ENCODE assay signal across 8 cellular contexts in genomic region chr1:207050428-207050767, GRCh38. TPM values are rescaled to one million over a fixed set of nuclear protein-coding genes. Genes with fewer than 3 reads are reported as not detected.
DNase-seq lines count a peak whose midpoint lies in the region; ATAC-seq and TF ChIP-seq lines count a peak whose summit lies in the region.

No MANE protein-coding gene starts in this region.

- DNase-seq in RKO (ENCODE audit: low spot score) (peak; percentile 25), EL (no peak), AML-193 (lab: John Stamatoyannopoulos, UW) (no peak)
- peak; percentile 15 for DNase-seq in effector CD4-positive, alpha-beta T cell
- no peak for DNase-seq in natural killer cell treated with Interleukin-12 subunit alpha and Interleukin-12 subunit beta and Interleukin-15 and Interleukin-18, amount 100 ng/mL, for 72 hours (ENCODE audit: low spot score)
- no peak for DNase-seq in stimulated activated CD4-positive, alpha-beta T cell treated with anti-CD3 and anti-CD28 coated beads, Interleukin-4, amount 100 ng/mL, for 4 hours

- peaks cover 15% of the 10 kb centered on the region for H3K36me3 Mint-ChIP-seq in natural killer cell treated with Interleukin-12 subunit alpha and Interleukin-12 subunit beta and Interleukin-15 and Interleukin-18, amount 100 ng/mL, for 72 hours

- H3K4me1 Mint-ChIP-seq in natural killer cell treated with Interleukin-12 subunit alpha and Interleukin-12 subunit beta and Interleukin-15 and Interleukin-18, amount 100 ng/mL, for 72 hours (ENCODE audit: low read depth in 2 of 2) = peaks cover 32 to 38% of the 10 kb centered on the region in 2 donors

- peak; percentile 2 for ATAC-seq in GM18505 (IDR thresholded peaks at IDR 0.05; ENCODE audit: unreplicated experiment)
- peak; percentile 0 to 2 for ATAC-seq in natural killer cell treated with Interleukin-12 subunit alpha and Interleukin-12 subunit beta and Interleukin-15 and Interleukin-18, amount 100 ng/mL, for 72 hours
- ATAC-seq in HG02852 (IDR thresholded peaks at IDR 0.05; ENCODE audit: unreplicated experiment) = no peak

- peak overlapping the region; percentile 91 to 99 for H3K27ac Mint-ChIP-seq in natural killer cell treated with Interleukin-12 subunit alpha and Interleukin-12 subunit beta and Interleukin-15 and Interleukin-18, amount 100 ng/mL, for 72 hours

- H3K9me3 Mint-ChIP-seq in natural killer cell treated with Interleukin-12 subunit alpha and Interleukin-12 subunit beta and Interleukin-15 and Interleukin-18, amount 100 ng/mL, for 72 hours = no peaks in the 10 kb centered on the region

- no peak for TF ChIP-seq POLR2A in GM18505 (IDR thresholded peaks at IDR 0.05; ENCODE audit: borderline replicate concordance, extremely low read depth, insufficient read depth, insufficient read length)

- H3K27me3 Mint-ChIP-seq in natural killer cell treated with Interleukin-12 subunit alpha and Interleukin-12 subunit beta and Interleukin-15 and Interleukin-18, amount 100 ng/mL, for 72 hours = no peaks in the 10 kb centered on the region

- peak overlapping the region; percentile 100 for H3K4me3 Mint-ChIP-seq in natural killer cell treated with Interleukin-12 subunit alpha and Interleukin-12 subunit beta and Interleukin-15 and Interleukin-18, amount 100 ng/mL, for 72 hours

RNA-seq across cellular contexts. Expression of gene YOD1, which starts 0.6 kb away (rescaled TPM):
- total RNA-seq in natural killer cell treated with Interleukin-12 subunit alpha and Interleukin-12 subunit beta and Interleukin-15 and Interleukin-18, amount 100 ng/mL, for 72 hours = 10 to 100 TPM in 1 of 2 donors, 1 to 10 TPM in 1; 8.1 to 10.5 TPM

RNA-seq across cellular contexts. Expression of gene PFKFB2, which starts 2.7 kb away (rescaled TPM):
- 1 to 10 TPM; 1.3 to 2.7 TPM for total RNA-seq in natural killer cell treated with Interleukin-12 subunit alpha and Interleukin-12 subunit beta and Interleukin-15 and Interleukin-18, amount 100 ng/mL, for 72 hours

RNA-seq across cellular contexts. Expression of gene C1orf116, which starts 17.8 kb away (rescaled TPM):
- total RNA-seq in natural killer cell treated with Interleukin-12 subunit alpha and Interleukin-12 subunit beta and Interleukin-15 and Interleukin-18, amount 100 ng/mL, for 72 hours = not detected

RNA-seq across cellular contexts. Expression of gene C4BPB, which starts 38.3 kb away (rescaled TPM):
- total RNA-seq in natural killer cell treated with Interleukin-12 subunit alpha and Interleukin-12 subunit beta and Interleukin-15 and Interleukin-18, amount 100 ng/mL, for 72 hours = under 1 TPM in 1 of 2 donors, not detected in 1; 0.38 TPM

RNA-seq across cellular contexts. Expression of gene C4BPA, which starts 53.6 kb away (rescaled TPM):
- not detected for total RNA-seq in natural killer cell treated with Interleukin-12 subunit alpha and Interleukin-12 subunit beta and Interleukin-15 and Interleukin-18, amount 100 ng/mL, for 72 hours

Comparison
In these comparisons a context has a peak if more than half of its experiments do, and no peak if none do; other contexts are left out.
1. DNase-seq: peak in RKO (single experiment) and effector CD4-positive, alpha-beta T cell (single experiment); none in natural killer cell treated with Interleukin-12 subunit alpha and Interleukin-12 subunit beta and Interleukin-15 and Interleukin-18, amount 100 ng/mL, for 72 hours (single experiment), stimulated activated CD4-positive, alpha-beta T cell treated with anti-CD3 and anti-CD28 coated beads, Interleukin-4, amount 100 ng/mL, for 4 hours (0 of 2), EL (single experiment) and AML-193 (0 of 2).